Comparison of ENCODE assay signal across 9 cellular contexts in the genomic region with DNA sequence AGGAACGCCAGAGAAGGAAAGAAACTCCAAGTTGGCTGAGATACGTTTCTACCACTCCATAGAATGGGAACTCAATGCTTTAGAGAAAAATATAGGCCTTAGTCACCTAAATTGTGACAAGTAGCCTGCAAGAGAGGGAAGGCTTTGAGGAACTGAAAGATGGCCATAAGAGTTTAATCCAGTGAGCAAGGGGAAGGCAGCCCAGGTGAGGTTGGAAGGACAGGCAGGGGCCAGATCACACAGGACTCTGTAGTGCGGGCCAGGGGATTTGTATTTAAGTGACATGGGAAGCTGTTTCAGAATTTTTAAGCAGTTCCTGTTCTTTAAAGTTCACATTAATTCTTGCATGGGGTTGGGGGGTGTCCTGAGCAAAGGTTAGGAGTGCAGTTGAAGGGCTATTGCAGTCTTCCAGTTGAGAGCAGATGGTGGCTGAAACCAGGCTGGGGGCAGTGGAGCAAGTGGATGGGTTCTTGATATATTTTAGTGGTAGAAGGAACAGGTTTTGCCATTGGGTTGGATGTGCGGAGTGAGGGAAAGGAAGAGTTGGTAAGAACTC.
DNase-seq lines count a peak whose midpoint lies in the region; ATAC-seq lines count a peak whose summit lies in the region.
"Had no signal": no experiment of that assay in that cellular context is flagged by ENCODE, and none has a peak within 500 bp of the region (broad histone marks: within the 10 kb centered on the region; RNA-seq: fewer than 3 reads in every experiment).

No MANE protein-coding gene starts in this region.

- H3K9me3 ChIP-seq in BLaER1 treated with 17β-estradiol and CSF1 and Interleukin-3, amounts not matched to agents 10 nM and 100 nM (replicated peaks in 1 of 11) = no peaks in the 10 kb centered on the region
- H3K9me3 ChIP-seq in effector memory CD4-positive, alpha-beta T cell (ENCODE audit: control insufficient read depth, low read length) = no peaks in the 10 kb centered on the region

- no peak for DNase-seq in effector memory CD4-positive, alpha-beta T cell
- DNase-seq in activated effector memory CD4-positive, alpha-beta T cell treated with anti-CD3 and anti-CD28 coated beads, Interleukin-2, amount 50 U/mL, for 16 hours = no peak
- DNase-seq in NCI-H345 (lab: John Stamatoyannopoulos, UW) (no peak), head of caudate nucleus (no peak), NCI-H1417 treated with DMSO at 0.1 percent for 48 hours (lab: John Stamatoyannopoulos, UW) (no peak)
- DNase-seq: HFFc6 had no signal

- peak overlapping the region; percentile 47 to 86 (median 69) for H3K4me2 ChIP-seq in BLaER1 treated with 17β-estradiol and CSF1 and Interleukin-3, amounts not matched to agents 10 nM and 100 nM

- H4K20me1 ChIP-seq in BLaER1 treated with 17β-estradiol and CSF1 and Interleukin-3, amounts not matched to agents 10 nM and 100 nM = 0 out of 22 replicates have a peak, but pooled peaks cover 0 to 5% (median 0%) of the 10 kb centered on the region in 11 experiments

- no peaks in the 10 kb centered on the region for H3K27me3 ChIP-seq in BLaER1 treated with 17β-estradiol and CSF1 and Interleukin-3, amounts not matched to agents 10 nM and 100 nM
- H3K27me3 ChIP-seq in effector memory CD4-positive, alpha-beta T cell (replicated peaks; ENCODE audit: control insufficient read depth, insufficient read depth, low read length, poor library complexity, severe bottlenecking) = no peaks in the 10 kb centered on the region

- ATAC-seq in GM19397 (IDR thresholded peaks at IDR 0.05; ENCODE audit: unreplicated experiment) = peak; percentile 14
- peak; percentile 22 for ATAC-seq in HG03097 (IDR thresholded peaks at IDR 0.05; ENCODE audit: low FRiP score, unreplicated experiment)

- no peak overlapping the region for H3K4me3 ChIP-seq in BLaER1 treated with 17β-estradiol and CSF1 and Interleukin-3, amounts not matched to agents 10 nM and 100 nM
- peak overlapping the region; percentile 52 for H3K4me3 ChIP-seq in effector memory CD4-positive, alpha-beta T cell (ENCODE audit: insufficient read depth, low read depth, low read length, poor library complexity, severe bottlenecking)

- peaks cover 22 to 64% (median 33%) of the 10 kb centered on the region in 10 experiments for H3K4me1 ChIP-seq in BLaER1 treated with 17β-estradiol and CSF1 and Interleukin-3, amounts not matched to agents 10 nM and 100 nM
- peaks cover 8% of the 10 kb centered on the region for H3K4me1 ChIP-seq in effector memory CD4-positive, alpha-beta T cell (ENCODE audit: control insufficient read depth, insufficient read depth, low read length, poor library complexity, severe bottlenecking)

- no peak overlapping the region for H3K9ac ChIP-seq in BLaER1 treated with 17β-estradiol and CSF1 and Interleukin-3, amounts not matched to agents 10 nM and 100 nM

- H3K27ac ChIP-seq in BLaER1 treated with 17β-estradiol and CSF1 and Interleukin-3, amounts not matched to agents 10 nM and 100 nM = peak overlapping the region in 6 of 11 experiments; percentile 26 to 57 (median 42); a peak in 11 of 22 replicates
- peak overlapping the region; percentile 3 for H3K27ac ChIP-seq in effector memory CD4-positive, alpha-beta T cell (ENCODE audit: insufficient read depth, low read length, poor library complexity, severe bottlenecking)

- intact Hi-C loops in head of caudate nucleus (cut with DNase I) = no loop called here

- no peaks in the 10 kb centered on the region for H3K36me3 ChIP-seq in BLaER1 treated with 17β-estradiol and CSF1 and Interleukin-3, amounts not matched to agents 10 nM and 100 nM
- H3K36me3 ChIP-seq in effector memory CD4-positive, alpha-beta T cell (ENCODE audit: control insufficient read depth, insufficient read depth, low read length) = no peaks in the 10 kb centered on the region
